In genomic region chr5:37568018-37568753, GRCh38 we compare ENCODE assay signal across 15 cellular contexts.
"Had no signal": no experiment of that assay in that cellular context is flagged by ENCODE, and none has a peak within 500 bp of the region (broad histone marks: within the 10 kb centered on the region; RNA-seq: fewer than 3 reads in every experiment).

No MANE protein-coding gene starts in this region.

- H3K36me3 ChIP-seq: esophagus squamous epithelium, right atrium auricular region, sigmoid colon, stomach had no signal

- H3K27ac ChIP-seq: epithelial cell of prostate, esophagus squamous epithelium, right atrium auricular region, sigmoid colon, skin epidermis, stomach had no signal

- H3K9me3 ChIP-seq: esophagus squamous epithelium, right atrium auricular region, sigmoid colon, stomach had no signal

- DNase-seq: effector memory CD8-positive, alpha-beta T cell; esophagus squamous epithelium; foreskin fibroblast; hippocampal formation; mesendoderm; naive thymus-derived CD4-positive, alpha-beta T cell; nephron progenitor cell; sigmoid colon; stimulated activated CD4-positive, alpha-beta T cell treated with anti-CD3 and anti-CD28 coated beads, Interleukin-12 subunit alpha, Interleukin-12 subunit beta, amount 100 ng/mL, for 4 hours; stimulated activated naive CD4-positive, alpha-beta T cell; stomach; substantia nigra had no signal

- H3K27me3 ChIP-seq: esophagus squamous epithelium, right atrium auricular region, sigmoid colon, stomach had no signal

- H3K4me1 ChIP-seq: esophagus squamous epithelium, right atrium auricular region had no signal

- ATAC-seq: effector memory CD8-positive, alpha-beta T cell; naive thymus-derived CD4-positive, alpha-beta T cell had no signal

- H3K4me3 ChIP-seq: esophagus squamous epithelium, right atrium auricular region, sigmoid colon, skin epidermis, stomach had no signal
